ENCODE assay signal across 11 cellular contexts in genomic region chr12:112524676-112525425, GRCh38.
DNase-seq lines count a peak whose midpoint lies in the region; ATAC-seq and TF ChIP-seq lines count a peak whose summit lies in the region.
"Had no signal": no experiment of that assay in that cellular context is flagged by ENCODE, and none has a peak within 500 bp of the region (broad histone marks: within the 10 kb centered on the region; RNA-seq: fewer than 3 reads in every experiment).

No MANE protein-coding gene starts in this region.

- POLR2A ChIA-PET in HEK293 (lab: Yijun Ruan, JAX) = no interaction called here

- H3K36me3 ChIP-seq in HEK293 (ENCODE audit: control insufficient read depth in 2 of 2, insufficient read depth in 1 of 2, low read length in 2 of 2) = no peaks in the 10 kb centered on the region
- H3K36me3 ChIP-seq in spleen = no peaks in the 10 kb centered on the region
- no peaks in the 10 kb centered on the region for H3K36me3 ChIP-seq in gastroesophageal sphincter

- ATAC-seq in GM19463 (IDR thresholded peaks at IDR 0.05; ENCODE audit: unreplicated experiment) (no peak), gastroesophageal sphincter (no peak)
- ATAC-seq: psoas muscle had no signal

- H3K4me1 ChIP-seq in HEK293 (ENCODE audit: control insufficient read depth, insufficient read depth, low read length) (no peaks in the 10 kb centered on the region), spleen (no peaks in the 10 kb centered on the region), gastroesophageal sphincter (no peaks in the 10 kb centered on the region)
- H3K4me1 ChIP-seq: psoas muscle had no signal

- H3K27ac ChIP-seq in HEK293 (ENCODE audit: extremely low read depth, low read depth, low read length) = no peak overlapping the region
- H3K27ac ChIP-seq in spleen = no peak overlapping the region
- no peak overlapping the region for H3K27ac ChIP-seq in gastroesophageal sphincter
- H3K27ac ChIP-seq: psoas muscle had no signal

- no peak for TF ChIP-seq POLR2A in spleen (IDR thresholded peaks at IDR 0.05)
- TF ChIP-seq POLR2A in gastroesophageal sphincter (IDR thresholded peaks at IDR 0.05) = no peak

- no peaks in the 10 kb centered on the region for H3K9me3 ChIP-seq in HEK293 (ENCODE audit: control insufficient read depth, insufficient read depth, low read depth, low read length)
- H3K9me3 ChIP-seq in spleen = no peaks in the 10 kb centered on the region
- no peaks in the 10 kb centered on the region for H3K9me3 ChIP-seq in gastroesophageal sphincter

- TF ChIP-seq EP300 in gastroesophageal sphincter (IDR thresholded peaks at IDR 0.05) = no peak

- H3K27me3 ChIP-seq in spleen (replicated peaks in 1 of 7) (no peaks in the 10 kb centered on the region), gastroesophageal sphincter (no peaks in the 10 kb centered on the region)

- CTCF ChIA-PET in HEK293 (lab: Yijun Ruan, JAX) = interaction anchor here (0.7 to 1.2 kb wide), 2 partner anchors 17 to 400 kb away, joined by 3 to 4 read pairs; no protein-coding TSS in a partner anchor

- WGBS in spleen, 5 donors = 64 to 79% (median 73%) methylated on average over 5 of the region's 5 CpGs
- 58 to 64% methylated on average over 3 to 4 of the region's 5 CpGs for WGBS in gastroesophageal sphincter (ENCODE audit: low coverage in 1 of 2), 2 donors

- no peak overlapping the region for H3K4me3 ChIP-seq in HEK293 (ENCODE audit: low read depth, low read length)
- no peak overlapping the region for H3K4me3 ChIP-seq in epithelial cell of esophagus (ENCODE audit: low read length)
- H3K4me3 ChIP-seq in spleen = no peak overlapping the region
- H3K4me3 ChIP-seq in gastroesophageal sphincter = no peak overlapping the region
- H3K4me3 ChIP-seq: psoas muscle had no signal

- no peak for TF ChIP-seq CTCF in HEK293 (tag by site-specific recombination; IDR thresholded peaks at IDR 0.05)
- TF ChIP-seq CTCF in epithelial cell of esophagus (IDR thresholded peaks at IDR 0.05; ENCODE audit: insufficient read depth, low read depth, low read length, missing control alignments) = peak; percentile 20
- TF ChIP-seq CTCF in spleen (IDR thresholded peaks at IDR 0.05 in 8 of 11, conservative IDR thresholded peaks at IDR 0.05 in 3 of 11) = no peak
- no peak for TF ChIP-seq CTCF in gastroesophageal sphincter (IDR thresholded peaks at IDR 0.05)

- intact Hi-C loops in spleen (cut with DNase I; ENCODE audit: low total_unique reads) = no loop called here

- DNase-seq in RPMI7951 (ENCODE audit: low read depth) (peak; percentile 49), epithelial cell of esophagus (ENCODE audit: low read depth) (peak; percentile 67), spleen (peak; percentile 9), NCI-H1417 (lab: John Stamatoyannopoulos, UW) (no peak)
- DNase-seq: activated CD8-positive, alpha-beta memory T cell treated with anti-CD3 and anti-CD28 coated beads for 24 hours; NCI-H510A; psoas muscle; T-helper 1 cell had no signal

TF ChIP-seq in HEK293, 187 proteins besides CTCF, POLR2A, EP300 and RAD21:
- no peak for TF ChIP-seq ZNF155 (tag by site-specific recombination; IDR thresholded peaks at IDR 0.05)
- TF ChIP-seq ZNF660 (tag by site-specific recombination; IDR thresholded peaks at IDR 0.05) = peak; percentile 63; the same call in 1 of the 2 replicates
- TF ChIP-seq ZNF621 (tag by site-specific recombination; IDR thresholded peaks at IDR 0.05) = no peak
- TF ChIP-seq ZNF121 (tag by site-specific recombination; IDR thresholded peaks at IDR 0.05) = no peak
- no peak for TF ChIP-seq ZSCAN16 (tag by site-specific recombination; IDR thresholded peaks at IDR 0.05)
- TF ChIP-seq ZNF529 (tag by site-specific recombination; IDR thresholded peaks at IDR 0.05; ENCODE audit: insufficient replicate concordance) = no peak
- TF ChIP-seq ZNF776 (tag by site-specific recombination; IDR thresholded peaks at IDR 0.05; ENCODE audit: borderline replicate concordance) = no peak

Comparison
In these comparisons a context has a peak if more than half of its experiments do, and no peak if none do; other contexts are left out.
1. DNase-seq: peak in RPMI7951 (single experiment), epithelial cell of esophagus (single experiment) and spleen (single experiment); none in NCI-H1417 (0 of 3).